Comparison of ENCODE assay signal across 10 cellular contexts in genomic region chr2:170843656-170844055, GRCh38. TPM values are rescaled to one million over a fixed set of nuclear protein-coding genes. Genes with fewer than 3 reads are reported as not detected.
DNase-seq lines count a peak whose midpoint lies in the region; ATAC-seq and TF ChIP-seq lines count a peak whose summit lies in the region.
"Had no signal": no experiment of that assay in that cellular context is flagged by ENCODE, and none has a peak within 500 bp of the region (broad histone marks: within the 10 kb centered on the region; RNA-seq: fewer than 3 reads in every experiment).

No MANE protein-coding gene starts in this region.

- no peak for TF ChIP-seq RAD21 in HCT116 (IDR thresholded peaks at IDR 0.05; ENCODE audit: low read depth)
- no peak for TF ChIP-seq RAD21 in SK-N-SH (IDR thresholded peaks at IDR 0.05; ENCODE audit: low read length)

- no peak overlapping the region for H3K4me3 ChIP-seq in A673 (ENCODE audit: low read depth, low read length, poor library complexity, severe bottlenecking)
- peak overlapping the region in 1 of 2 experiments; percentile 20; a peak in 2 of 4 replicates for H3K4me3 ChIP-seq in HCT116 (replicated peaks in 1 of 2; ENCODE audit: low read depth in 1 of 2, low read length in 2 of 2)
- H3K4me3 ChIP-seq in SK-N-SH (ENCODE audit: low read depth in 2 of 2, low read length in 1 of 2), result no peak overlapping the region
- no peak overlapping the region for H3K4me3 ChIP-seq in aorta (ENCODE audit: low read length in 2 of 2)

- no peaks in the 10 kb centered on the region for H3K4me1 ChIP-seq in A673 (ENCODE audit: insufficient read depth, low read length, poor library complexity, severe bottlenecking)
- peaks cover 11 to 26% of the 10 kb centered on the region in 2 experiments; a peak in 3 of 4 replicates for H3K4me1 ChIP-seq in HCT116 (ENCODE audit: control insufficient read depth in 1 of 2, insufficient read depth in 2 of 2, low read length in 2 of 2)
- peaks cover 0 to 5% of the 10 kb centered on the region in 2 experiments; a peak in 1 of 4 replicates for H3K4me1 ChIP-seq in SK-N-SH (ENCODE audit: control insufficient read depth in 1 of 2, insufficient read depth in 2 of 2, low read depth in 1 of 2, low read length in 1 of 2)
- H3K4me1 ChIP-seq in aorta (ENCODE audit: control insufficient read depth in 1 of 2, insufficient read depth in 2 of 2, low read length in 2 of 2), result peaks cover 0 to 2% of the 10 kb centered on the region in 2 donors
- H3K4me1 ChIP-seq: Caco-2 had no signal

- CTCF ChIA-PET in A673 (lab: Charles Lee), result interaction anchor here (0.5 kb wide), 1 partner anchor 1628 kb away, joined by 7 read pairs; no protein-coding TSS in a partner anchor
- CTCF ChIA-PET in HCT116 (lab: Charles Lee), result interaction anchor here (0.7 to 1.2 kb wide), 3 partner anchors 12 to 474 kb away, joined by 3 read pairs; no protein-coding TSS in a partner anchor
- CTCF ChIA-PET in SK-N-SH (lab: Yijun Ruan, JAX), result no interaction called here

- TF ChIP-seq CTCF in A673 (conservative IDR thresholded peaks at IDR 0.05; ENCODE audit: low read depth, low read length) (no peak), HCT116 (IDR thresholded peaks at IDR 0.05 in 2 of 3, conservative IDR thresholded peaks at IDR 0.05 in 1 of 3; ENCODE audit: borderline replicate concordance in 1 of 3, insufficient read depth in 1 of 3, low read depth in 2 of 3, low read length in 2 of 3) (no peak), SK-N-SH (IDR thresholded peaks at IDR 0.05) (no peak)

- H3K36me3 ChIP-seq in A673 (ENCODE audit: insufficient read depth, low read length, poor library complexity, severe bottlenecking) (no peaks in the 10 kb centered on the region), HCT116 (ENCODE audit: control insufficient read depth in 1 of 2, insufficient read depth in 2 of 2, low read length in 2 of 2) (no peaks in the 10 kb centered on the region; a peak in 1 of 4 replicates), SK-N-SH (replicated peaks in 1 of 2; ENCODE audit: control insufficient read depth in 1 of 2, insufficient read depth in 2 of 2, low read length in 1 of 2) (no peaks in the 10 kb centered on the region), aorta (ENCODE audit: control insufficient read depth in 1 of 2, insufficient read depth in 2 of 2, low read length in 1 of 2) (peaks cover 0 to 4% of the 10 kb centered on the region in 2 donors)

- TF ChIP-seq POLR2A in HCT116 (IDR thresholded peaks at IDR 0.05; ENCODE audit: borderline replicate concordance, extremely low read depth, insufficient read depth, insufficient read length), result no peak

- POLR2A ChIA-PET in A673 (lab: Charles Lee; ENCODE audit: low non-redundant PET), result no interaction called here
- POLR2A ChIA-PET in HCT116 (lab: Charles Lee), result no interaction called here
- POLR2A ChIA-PET in SK-N-SH (lab: Yijun Ruan, JAX), result no interaction called here

- H3K4me2 ChIP-seq in HCT116 (ENCODE audit: low read length) (peak overlapping the region; percentile 50), SK-N-SH (peak overlapping the region; percentile 56)

- ATAC-seq in HCT116 (peak; percentile 67; the same call in 1 of the 2 replicates), GM21717 (IDR thresholded peaks at IDR 0.05; ENCODE audit: unreplicated experiment) (no peak), aorta (ENCODE audit: low FRiP score) (no peak)

- H2AFZ ChIP-seq in HCT116 (ENCODE audit: low read depth, low read length, poor library complexity, severe bottlenecking) (no peak overlapping the region), SK-N-SH (ENCODE audit: low read depth) (no peak overlapping the region)

- DNase-seq in A673 (ENCODE audit: low spot score), result peak; percentile 39
- DNase-seq in HCT116 (ENCODE audit: low read depth, low spot score), result peak; percentile 13
- DNase-seq in SK-N-SH, result no peak
- peak; percentile 31 for DNase-seq in fibroblast of gingiva (ENCODE audit: low read depth)
- DNase-seq in aorta, result no peak
- DNase-seq in NCI-H2081 treated with DMSO at 0.1 percent for 48 hours (lab: John Stamatoyannopoulos, UW), result no peak
- DNase-seq in kidney glomerular epithelial cell (lab: John Stamatoyannopoulos, UW), result no peak
- DNase-seq: Caco-2, NCI-H1694 treated with DMSO at 0.1 percent for 48 hours had no signal

- no peaks in the 10 kb centered on the region for H3K9me2 ChIP-seq in HCT116 (ENCODE audit: insufficient read depth)
- H3K9me2 ChIP-seq in SK-N-SH, result no peaks in the 10 kb centered on the region

- H3K9ac ChIP-seq in HCT116 (ENCODE audit: low read length) (no peak overlapping the region), SK-N-SH (no peak overlapping the region)

- intact Hi-C loops in A673 (cut with micrococcal nuclease; ENCODE audit: unreplicated experiment), result no loop called here
- intact Hi-C loops in HCT116 (cut with micrococcal nuclease), result no loop called here
- intact Hi-C loops in aorta (cut with DNase I), result no loop called here

- no peaks in the 10 kb centered on the region for H4K20me1 ChIP-seq in HCT116 (ENCODE audit: insufficient read depth)
- no peaks in the 10 kb centered on the region for H4K20me1 ChIP-seq in SK-N-SH (ENCODE audit: insufficient read depth)

- H3F3A ChIP-seq in SK-N-SH (replicated peaks; ENCODE audit: insufficient read depth), result peaks cover 18% of the 10 kb centered on the region

- H3K27me3 ChIP-seq in A673 (replicated peaks; ENCODE audit: insufficient read depth, low read depth, low read length, poor library complexity) (no peaks in the 10 kb centered on the region), HCT116 (ENCODE audit: insufficient read depth, low read length) (no peaks in the 10 kb centered on the region), SK-N-SH (ENCODE audit: insufficient read depth) (no peaks in the 10 kb centered on the region), aorta (ENCODE audit: control insufficient read depth in 1 of 2, insufficient read depth in 2 of 2, low read length in 1 of 2) (no peaks in the 10 kb centered on the region)

- TF ChIP-seq EP300 in SK-N-SH (IDR thresholded peaks at IDR 0.05; ENCODE audit: borderline replicate concordance in 1 of 2, low read depth in 1 of 2, low read length in 1 of 2), result peak in 1 of 2 experiments; percentile 95; a peak in 2 of 4 replicates

- H3K27ac ChIP-seq in A673 (ENCODE audit: low read depth, low read length, poor library complexity, severe bottlenecking), result no peak overlapping the region
- H3K27ac ChIP-seq in HCT116 (ENCODE audit: low read depth, low read length), result no peak overlapping the region
- H3K27ac ChIP-seq in SK-N-SH (ENCODE audit: low read depth in 2 of 2, low read length in 1 of 2), result peak overlapping the region; percentile 28 to 63; a peak in 3 of 4 replicates
- H3K27ac ChIP-seq in aorta (ENCODE audit: low read depth in 1 of 2, low read length in 2 of 2), result no peak overlapping the region

- no TSS peak for BruUV-seq in A673 (replicated peaks; lab: Mats Ljungman, UMichigan)
- no TSS peak for BruUV-seq in HCT116 (replicated peaks; lab: Mats Ljungman, UMichigan)

- RAD21 ChIA-PET in HCT116 (lab: Charles Lee; ENCODE audit: low non-redundant PET in 1 of 2, low total read pairs in 2 of 2, uncharacterized antibody in 2 of 2, unreplicated experiment in 2 of 2), result no interaction called here

- H3K79me2 ChIP-seq in HCT116 (ENCODE audit: insufficient read depth, low read length) (no peaks in the 10 kb centered on the region), SK-N-SH (ENCODE audit: insufficient read depth) (no peaks in the 10 kb centered on the region)

- WGBS in SK-N-SH (ENCODE audit: low lambda C conversion rate), result 2% methylated on average over 2 of the region's 2 CpGs
- 11 to 31% methylated on average over 2 of the region's 2 CpGs for WGBS in aorta, 2 donors

- H3K9me3 ChIP-seq in A673 (ENCODE audit: low read depth, low read length, poor library complexity, severe bottlenecking) (no peaks in the 10 kb centered on the region), HCT116 (ENCODE audit: control insufficient read depth in 1 of 2, insufficient read depth in 1 of 2, low read depth in 1 of 2, low read length in 2 of 2) (no peaks in the 10 kb centered on the region), SK-N-SH (no peaks in the 10 kb centered on the region), aorta (ENCODE audit: control insufficient read depth, low read length) (no peaks in the 10 kb centered on the region)
- H3K9me3 ChIP-seq: Caco-2 had no signal

TF ChIP-seq in HCT116, 20 proteins besides CTCF, POLR2A, EP300 and RAD21 (continues in another document):
- TF ChIP-seq ZNF274 (IDR thresholded peaks at IDR 0.05; ENCODE audit: low read depth, low read length), result no peak
- TF ChIP-seq EZH2phosphoT487 (IDR thresholded peaks at IDR 0.05; ENCODE audit: borderline replicate concordance), result no peak
- no peak for TF ChIP-seq EGR1 (IDR thresholded peaks at IDR 0.05; ENCODE audit: low read depth)
- TF ChIP-seq ATF3 (IDR thresholded peaks at IDR 0.05), result no peak
- TF ChIP-seq TCF7L2 (IDR thresholded peaks at IDR 0.05; ENCODE audit: borderline replicate concordance, extremely low read depth, insufficient read depth, insufficient read length), result no peak
- TF ChIP-seq FOSL1 (IDR thresholded peaks at IDR 0.05; ENCODE audit: low read depth), result peak; percentile 43; the same call in 1 of the 2 replicates
- TF ChIP-seq JUND (IDR thresholded peaks at IDR 0.05), result peak; percentile 16; the same call in 1 of the 2 replicates

TF ChIP-seq in SK-N-SH, 30 proteins besides CTCF, POLR2A, EP300 and RAD21 (continues in another document):
- TF ChIP-seq YY1 (IDR thresholded peaks at IDR 0.05; ENCODE audit: low read depth), result peak; percentile 38; the same call in 1 of the 2 replicates
- TF ChIP-seq TAF1 (IDR thresholded peaks at IDR 0.05; ENCODE audit: borderline replicate concordance, low read depth, low read length), result no peak
- peak; percentile 94 for TF ChIP-seq TEAD4 (IDR thresholded peaks at IDR 0.05; ENCODE audit: borderline replicate concordance, insufficient read depth)
- TF ChIP-seq, protein P1, sequence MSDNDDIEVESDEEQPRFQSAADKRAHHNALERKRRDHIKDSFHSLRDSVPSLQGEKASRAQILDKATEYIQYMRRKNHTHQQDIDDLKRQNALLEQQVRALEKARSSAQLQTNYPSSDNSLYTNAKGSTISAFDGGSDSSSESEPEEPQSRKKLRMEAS (IDR thresholded peaks at IDR 0.05; ENCODE audit: low read depth), result peak; percentile 50
- TF ChIP-seq RFX5 (IDR thresholded peaks at IDR 0.05; ENCODE audit: low read length), result no peak
- TF ChIP-seq, protein P2, sequence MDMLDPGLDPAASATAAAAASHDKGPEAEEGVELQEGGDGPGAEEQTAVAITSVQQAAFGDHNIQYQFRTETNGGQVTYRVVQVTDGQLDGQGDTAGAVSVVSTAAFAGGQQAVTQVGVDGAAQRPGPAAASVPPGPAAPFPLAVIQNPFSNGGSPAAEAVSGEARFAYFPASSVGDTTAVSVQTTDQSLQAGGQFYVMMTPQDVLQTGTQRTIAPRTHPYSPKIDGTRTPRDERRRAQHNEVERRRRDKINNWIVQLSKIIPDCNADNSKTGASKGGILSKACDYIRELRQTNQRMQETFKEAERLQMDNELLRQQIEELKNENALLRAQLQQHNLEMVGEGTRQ (IDR thresholded peaks at IDR 0.05; ENCODE audit: borderline replicate concordance, low read depth, low read length), result no peak

RNA-seq across cellular contexts. Expression of gene GAD1, which starts 27.0 kb away (rescaled TPM):
- total RNA-seq in A673 (2021), result 0.70 and 1.1 TPM in 2 replicates
- 11.0 TPM for total RNA-seq in HCT116 (2021; ENCODE audit: unreplicated experiment)
- polyA plus RNA-seq in HCT116 (2012), result 7.9 and 8.3 TPM in 2 replicates
- 0.20 and 0.63 TPM in 2 replicates for polyA plus RNA-seq in SK-N-SH (2012; rRNA removed)
- 0.31 and 0.39 TPM in 2 replicates for polyA plus RNA-seq in SK-N-SH (2012; cell fraction: cytosol; rRNA removed)
- polyA plus RNA-seq in SK-N-SH (2012; cell fraction: nucleus; rRNA removed), result 0.85 and 1.2 TPM in 2 replicates
- 1 to 10 TPM; 6.9 to 7.8 TPM for total RNA-seq in aorta
- 1 to 10 TPM; 1.6 to 2.0 TPM for polyA plus RNA-seq in aorta

Comparison
In these comparisons a context has a peak if more than half of its experiments do, and no peak if none do; other contexts are left out.
1. DNase-seq: peak in A673 (single experiment), HCT116 (single experiment) and fibroblast of gingiva (single experiment); none in SK-N-SH (single experiment), aorta (0 of 2), NCI-H2081 treated with DMSO at 0.1 percent for 48 hours (single experiment) and kidney glomerular epithelial cell (single experiment).
2. H3K27ac ChIP-seq: peak in SK-N-SH (2 of 2); none in A673 (single experiment), HCT116 (single experiment) and aorta (0 of 2).